In genomic region chr12:102543494-102543893, GRCh38 we compare ENCODE assay signal across 12 cellular contexts.
DNase-seq lines count a peak whose midpoint lies in the region; ATAC-seq and TF ChIP-seq lines count a peak whose summit lies in the region.
"Had no signal": no experiment of that assay in that cellular context is flagged by ENCODE, and none has a peak within 500 bp of the region (broad histone marks: within the 10 kb centered on the region; RNA-seq: fewer than 3 reads in every experiment).

No MANE protein-coding gene starts in this region.

- ATAC-seq in PC-3, result no peak

- H3F3A ChIP-seq in GM23248 (ENCODE audit: insufficient read depth) (peaks cover 19% of the 10 kb centered on the region), PC-3 (ENCODE audit: low read length, unreplicated experiment) (no peaks in the 10 kb centered on the region)

- no peak overlapping the region for H2BK5ac ChIP-seq in trophoblast cell (ENCODE audit: low read depth, low read length, poor library complexity)

- H4K8ac ChIP-seq in trophoblast cell (ENCODE audit: low read depth, low read length), result no peak overlapping the region

- H4K12ac ChIP-seq in trophoblast cell (ENCODE audit: low read depth, low read length), result no peak overlapping the region

- no peak overlapping the region for H4K91ac ChIP-seq in trophoblast cell (ENCODE audit: low read depth, low read length)

- intact Hi-C loops in posterior cingulate gyrus (cut with DNase I), result no loop called here
- intact Hi-C loops in PC-3 (cut with micrococcal nuclease), result no loop called here

- CTCF ChIA-PET in PC-3 (lab: Charles Lee), result no interaction called here

- H3K4me3 ChIP-seq in GM23248 (no peak overlapping the region), WERI-Rb-1 (ENCODE audit: low read depth, low read length) (no peak overlapping the region), trophoblast cell (ENCODE audit: low read depth, low read length) (no peak overlapping the region), PC-3 (ENCODE audit: low read length) (no peak overlapping the region)
- H3K4me3 ChIP-seq: SJSA1, stomach had no signal

- H3K27me3 ChIP-seq in GM23248 (replicated peaks; ENCODE audit: insufficient read depth) (no peaks in the 10 kb centered on the region), WERI-Rb-1 (ENCODE audit: insufficient read depth, low read depth, severe bottlenecking) (no peaks in the 10 kb centered on the region), trophoblast cell (ENCODE audit: insufficient read depth, low read length) (no peaks in the 10 kb centered on the region), PC-3 (ENCODE audit: low read length) (no peaks in the 10 kb centered on the region)
- H3K27me3 ChIP-seq: SJSA1, stomach had no signal

- no peak overlapping the region for H2BK120ac ChIP-seq in trophoblast cell (ENCODE audit: insufficient read depth, low read length, poor library complexity)

- H3K14ac ChIP-seq in trophoblast cell (ENCODE audit: low read length), result no peak overlapping the region

- H3K27ac ChIP-seq in GM23248, result no peak overlapping the region
- H3K27ac ChIP-seq in WERI-Rb-1, result no peak overlapping the region
- no peak overlapping the region for H3K27ac ChIP-seq in trophoblast cell (ENCODE audit: low read depth, low read length)
- H3K27ac ChIP-seq in PC-3 (ENCODE audit: low read length), result no peak overlapping the region
- H3K27ac ChIP-seq: SJSA1, stomach had no signal

- H3K4ac ChIP-seq in trophoblast cell (ENCODE audit: low read depth, low read length), result no peak overlapping the region

- H3K23ac ChIP-seq in trophoblast cell (ENCODE audit: low read length), result no peak overlapping the region

- no peak overlapping the region for H3K4me2 ChIP-seq in GM23248 (ENCODE audit: unreplicated experiment)
- no peak overlapping the region for H3K4me2 ChIP-seq in trophoblast cell (ENCODE audit: low read length)
- H3K4me2 ChIP-seq in PC-3 (ENCODE audit: low read length), result no peak overlapping the region

- H2AFZ ChIP-seq in GM23248 (no peak overlapping the region), trophoblast cell (ENCODE audit: insufficient read depth, low read length, poor library complexity) (no peak overlapping the region), PC-3 (ENCODE audit: low read length) (no peak overlapping the region)

- peak; percentile 45 for DNase-seq in DMS53 (lab: John Stamatoyannopoulos, UW)
- no peak for DNase-seq in DMS53 treated with DMSO at 0.1 percent for 48 hours (lab: John Stamatoyannopoulos, UW; ENCODE audit: unreplicated experiment)
- peak; percentile 32 for DNase-seq in GM23248
- no peak for DNase-seq in WERI-Rb-1
- peak; percentile 36 to 72 for DNase-seq in trophoblast cell
- DNase-seq in posterior cingulate gyrus, result no peak
- DNase-seq in PC-3, result no peak
- no peak for DNase-seq in NCI-H1105 (lab: John Stamatoyannopoulos, UW)
- DNase-seq: activated CD4-positive, alpha-beta T cell treated with anti-CD3 and anti-CD28 coated beads, Interleukin-2, amount 50 U/mL, for 48 hours; NCI-H2081; stomach had no signal

- H3K9me2 ChIP-seq in GM23248 (ENCODE audit: insufficient read depth), result no peaks in the 10 kb centered on the region
- no peaks in the 10 kb centered on the region for H3K9me2 ChIP-seq in PC-3 (replicated peaks; ENCODE audit: low read length)

- peaks cover 37% of the 10 kb centered on the region for H3K4me1 ChIP-seq in GM23248 (ENCODE audit: insufficient read depth)
- H3K4me1 ChIP-seq in trophoblast cell (ENCODE audit: control insufficient read depth in 1 of 2, insufficient read depth in 2 of 2, low read length in 2 of 2), result peaks cover 7 to 8% of the 10 kb centered on the region in 2 experiments
- no peaks in the 10 kb centered on the region for H3K4me1 ChIP-seq in PC-3 (ENCODE audit: insufficient read depth, low read length)

- no peaks in the 10 kb centered on the region for H3K36me3 ChIP-seq in GM23248 (ENCODE audit: low read depth)
- H3K36me3 ChIP-seq in WERI-Rb-1, result no peaks in the 10 kb centered on the region
- H3K36me3 ChIP-seq in trophoblast cell (ENCODE audit: control insufficient read depth in 1 of 2, insufficient read depth in 2 of 2, low read length in 2 of 2), result no peaks in the 10 kb centered on the region
- H3K36me3 ChIP-seq in PC-3 (ENCODE audit: low read depth, low read length), result no peaks in the 10 kb centered on the region
- H3K36me3 ChIP-seq: SJSA1, stomach had no signal

- in situ Hi-C loops in GM23248 (cut with MboI), result no loop called here

- H4K20me1 ChIP-seq in GM23248 (ENCODE audit: insufficient read depth), result no peaks in the 10 kb centered on the region
- no peaks in the 10 kb centered on the region for H4K20me1 ChIP-seq in PC-3 (ENCODE audit: low read length)

- TF ChIP-seq CTCF in WERI-Rb-1 (IDR thresholded peaks at IDR 0.05; ENCODE audit: low read depth, low read length) (peak; percentile 57), PC-3 (conservative IDR thresholded peaks at IDR 0.05; ENCODE audit: low read depth, low read length) (no peak)

- H3K9me3 ChIP-seq in GM23248 (ENCODE audit: low read depth) (no peaks in the 10 kb centered on the region), WERI-Rb-1 (ENCODE audit: severe bottlenecking) (peaks cover 2% of the 10 kb centered on the region), trophoblast cell (ENCODE audit: insufficient read depth, low read depth, low read length) (no peaks in the 10 kb centered on the region), PC-3 (ENCODE audit: low read length) (no peaks in the 10 kb centered on the region)
- H3K9me3 ChIP-seq: SJSA1, stomach had no signal

- WGBS in GM23248 (ENCODE audit: low coverage in 1 of 2, low lambda C conversion rate in 2 of 2, missing lambda C conversion rate in 2 of 2), 2 experiments, result 61 to 72% methylated on average over 2 of the region's 2 CpGs
- WGBS in trophoblast cell (ENCODE audit: extremely low coverage, insufficient coverage, insufficient read length), result no CpG with 5 or more reads among the region's 2 CpGs

- no TSS peak for BruUV-seq in PC-3 (replicated peaks; lab: Mats Ljungman, UMichigan)

- POLR2A ChIA-PET in PC-3 (lab: Charles Lee; ENCODE audit: unreplicated experiment), result no interaction called here

- H3K79me1 ChIP-seq in trophoblast cell (ENCODE audit: low read length), result peaks cover 2% of the 10 kb centered on the region

- H3K18ac ChIP-seq in trophoblast cell (ENCODE audit: low read length), result no peak overlapping the region

- no peak overlapping the region for H2AK5ac ChIP-seq in trophoblast cell (ENCODE audit: low read length)

- H3K79me2 ChIP-seq in GM23248 (ENCODE audit: insufficient read depth), result no peaks in the 10 kb centered on the region
- no peaks in the 10 kb centered on the region for H3K79me2 ChIP-seq in trophoblast cell (ENCODE audit: control insufficient read depth, insufficient read depth, low read length, poor library complexity)
- H3K79me2 ChIP-seq in PC-3 (ENCODE audit: low read length), result no peaks in the 10 kb centered on the region

- H2BK12ac ChIP-seq in trophoblast cell (ENCODE audit: low read length), result no peak overlapping the region

- H3K9ac ChIP-seq in GM23248 (no peak overlapping the region), trophoblast cell (ENCODE audit: low read length) (no peak overlapping the region), PC-3 (ENCODE audit: low read length) (no peak overlapping the region)

Comparison
In these comparisons a context has a peak if more than half of its experiments do, and no peak if none do; other contexts are left out.
1. DNase-seq: peak in DMS53 (single experiment), GM23248 (single experiment) and trophoblast cell (2 of 2); none in DMS53 treated with DMSO at 0.1 percent for 48 hours (single experiment), WERI-Rb-1 (single experiment), posterior cingulate gyrus (0 of 10), PC-3 (single experiment) and NCI-H1105 (single experiment).